2 cellular contexts compared by ENCODE assay signal in genomic region chr22:43798492-43798891, GRCh38.
TF ChIP-seq lines count a peak whose summit lies in the region.

No MANE protein-coding gene starts in this region.

TF ChIP-seq in GM12878, 131 proteins besides CTCF, POLR2A, EP300 and RAD21 (continued from another document and continues in another):
- TF ChIP-seq ZBTB33 (IDR thresholded peaks at IDR 0.05) (no peak), SRF (IDR thresholded peaks at IDR 0.05; ENCODE audit: low read depth in 2 of 2, low read length in 2 of 2) (no peak), TAF1 (IDR thresholded peaks at IDR 0.05; ENCODE audit: borderline replicate concordance, low read depth, low read length) (no peak), TCF3 (IDR thresholded peaks at IDR 0.05; ENCODE audit: borderline replicate concordance, insufficient read depth, low read depth, low read length) (no peak), KAT2A (conservative IDR thresholded peaks at IDR 0.05; ENCODE audit: control insufficient read depth, low read depth, low read length) (no peak), STAT1 (conservative IDR thresholded peaks at IDR 0.05) (no peak), SREBF2 (IDR thresholded peaks at IDR 0.05; ENCODE audit: low read length) (no peak), HDAC6 (IDR thresholded peaks at IDR 0.05; ENCODE audit: unreplicated experiment) (no peak), DPF2 (IDR thresholded peaks at IDR 0.05) (peak; percentile 47; the same call in 1 of the 2 replicates), POLR2AphosphoS2 (IDR thresholded peaks at IDR 0.05; ENCODE audit: low read depth, low read length) (no peak), BHLHE40 (IDR thresholded peaks at IDR 0.05; ENCODE audit: borderline replicate concordance in 1 of 2, low read depth in 2 of 2, low read length in 1 of 2) (peak in 1 of 2 experiments; percentile 55; a peak in 2 of 4 replicates)
- TF ChIP-seq, protein P1, sequence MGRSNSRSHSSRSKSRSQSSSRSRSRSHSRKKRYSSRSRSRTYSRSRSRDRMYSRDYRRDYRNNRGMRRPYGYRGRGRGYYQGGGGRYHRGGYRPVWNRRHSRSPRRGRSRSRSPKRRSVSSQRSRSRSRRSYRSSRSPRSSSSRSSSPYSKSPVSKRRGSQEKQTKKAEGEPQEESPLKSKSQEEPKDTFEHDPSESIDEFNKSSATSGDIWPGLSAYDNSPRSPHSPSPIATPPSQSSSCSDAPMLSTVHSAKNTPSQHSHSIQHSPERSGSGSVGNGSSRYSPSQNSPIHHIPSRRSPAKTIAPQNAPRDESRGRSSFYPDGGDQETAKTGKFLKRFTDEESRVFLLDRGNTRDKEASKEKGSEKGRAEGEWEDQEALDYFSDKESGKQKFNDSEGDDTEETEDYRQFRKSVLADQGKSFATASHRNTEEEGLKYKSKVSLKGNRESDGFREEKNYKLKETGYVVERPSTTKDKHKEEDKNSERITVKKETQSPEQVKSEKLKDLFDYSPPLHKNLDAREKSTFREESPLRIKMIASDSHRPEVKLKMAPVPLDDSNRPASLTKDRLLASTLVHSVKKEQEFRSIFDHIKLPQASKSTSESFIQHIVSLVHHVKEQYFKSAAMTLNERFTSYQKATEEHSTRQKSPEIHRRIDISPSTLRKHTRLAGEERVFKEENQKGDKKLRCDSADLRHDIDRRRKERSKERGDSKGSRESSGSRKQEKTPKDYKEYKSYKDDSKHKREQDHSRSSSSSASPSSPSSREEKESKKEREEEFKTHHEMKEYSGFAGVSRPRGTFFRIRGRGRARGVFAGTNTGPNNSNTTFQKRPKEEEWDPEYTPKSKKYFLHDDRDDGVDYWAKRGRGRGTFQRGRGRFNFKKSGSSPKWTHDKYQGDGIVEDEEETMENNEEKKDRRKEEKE (IDR thresholded peaks at IDR 0.05) = no peak
- TF ChIP-seq, protein P2, sequence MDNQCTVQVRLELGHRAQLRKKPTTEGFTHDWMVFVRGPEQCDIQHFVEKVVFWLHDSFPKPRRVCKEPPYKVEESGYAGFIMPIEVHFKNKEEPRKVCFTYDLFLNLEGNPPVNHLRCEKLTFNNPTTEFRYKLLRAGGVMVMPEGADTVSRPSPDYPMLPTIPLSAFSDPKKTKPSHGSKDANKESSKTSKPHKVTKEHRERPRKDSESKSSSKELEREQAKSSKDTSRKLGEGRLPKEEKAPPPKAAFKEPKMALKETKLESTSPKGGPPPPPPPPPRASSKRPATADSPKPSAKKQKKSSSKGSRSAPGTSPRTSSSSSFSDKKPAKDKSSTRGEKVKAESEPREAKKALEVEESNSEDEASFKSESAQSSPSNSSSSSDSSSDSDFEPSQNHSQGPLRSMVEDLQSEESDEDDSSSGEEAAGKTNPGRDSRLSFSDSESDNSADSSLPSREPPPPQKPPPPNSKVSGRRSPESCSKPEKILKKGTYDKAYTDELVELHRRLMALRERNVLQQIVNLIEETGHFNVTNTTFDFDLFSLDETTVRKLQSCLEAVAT (IDR thresholded peaks at IDR 0.05) = no peak
- TF ChIP-seq, protein P3, sequence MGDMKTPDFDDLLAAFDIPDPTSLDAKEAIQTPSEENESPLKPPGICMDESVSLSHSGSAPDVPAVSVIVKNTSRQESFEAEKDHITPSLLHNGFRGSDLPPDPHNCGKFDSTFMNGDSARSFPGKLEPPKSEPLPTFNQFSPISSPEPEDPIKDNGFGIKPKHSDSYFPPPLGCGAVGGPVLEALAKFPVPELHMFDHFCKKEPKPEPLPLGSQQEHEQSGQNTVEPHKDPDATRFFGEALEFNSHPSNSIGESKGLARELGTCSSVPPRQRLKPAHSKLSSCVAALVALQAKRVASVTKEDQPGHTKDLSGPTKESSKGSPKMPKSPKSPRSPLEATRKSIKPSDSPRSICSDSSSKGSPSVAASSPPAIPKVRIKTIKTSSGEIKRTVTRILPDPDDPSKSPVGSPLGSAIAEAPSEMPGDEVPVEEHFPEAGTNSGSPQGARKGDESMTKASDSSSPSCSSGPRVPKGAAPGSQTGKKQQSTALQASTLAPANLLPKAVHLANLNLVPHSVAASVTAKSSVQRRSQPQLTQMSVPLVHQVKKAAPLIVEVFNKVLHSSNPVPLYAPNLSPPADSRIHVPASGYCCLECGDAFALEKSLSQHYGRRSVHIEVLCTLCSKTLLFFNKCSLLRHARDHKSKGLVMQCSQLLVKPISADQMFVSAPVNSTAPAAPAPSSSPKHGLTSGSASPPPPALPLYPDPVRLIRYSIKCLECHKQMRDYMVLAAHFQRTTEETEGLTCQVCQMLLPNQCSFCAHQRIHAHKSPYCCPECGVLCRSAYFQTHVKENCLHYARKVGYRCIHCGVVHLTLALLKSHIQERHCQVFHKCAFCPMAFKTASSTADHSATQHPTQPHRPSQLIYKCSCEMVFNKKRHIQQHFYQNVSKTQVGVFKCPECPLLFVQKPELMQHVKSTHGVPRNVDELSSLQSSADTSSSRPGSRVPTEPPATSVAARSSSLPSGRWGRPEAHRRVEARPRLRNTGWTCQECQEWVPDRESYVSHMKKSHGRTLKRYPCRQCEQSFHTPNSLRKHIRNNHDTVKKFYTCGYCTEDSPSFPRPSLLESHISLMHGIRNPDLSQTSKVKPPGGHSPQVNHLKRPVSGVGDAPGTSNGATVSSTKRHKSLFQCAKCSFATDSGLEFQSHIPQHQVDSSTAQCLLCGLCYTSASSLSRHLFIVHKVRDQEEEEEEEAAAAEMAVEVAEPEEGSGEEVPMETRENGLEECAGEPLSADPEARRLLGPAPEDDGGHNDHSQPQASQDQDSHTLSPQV (IDR thresholded peaks at IDR 0.05) = no peak

TF ChIP-seq in GM23338, 12 proteins besides CTCF, POLR2A, EP300 and RAD21 (continued from another document):
- TF ChIP-seq, protein P4, sequence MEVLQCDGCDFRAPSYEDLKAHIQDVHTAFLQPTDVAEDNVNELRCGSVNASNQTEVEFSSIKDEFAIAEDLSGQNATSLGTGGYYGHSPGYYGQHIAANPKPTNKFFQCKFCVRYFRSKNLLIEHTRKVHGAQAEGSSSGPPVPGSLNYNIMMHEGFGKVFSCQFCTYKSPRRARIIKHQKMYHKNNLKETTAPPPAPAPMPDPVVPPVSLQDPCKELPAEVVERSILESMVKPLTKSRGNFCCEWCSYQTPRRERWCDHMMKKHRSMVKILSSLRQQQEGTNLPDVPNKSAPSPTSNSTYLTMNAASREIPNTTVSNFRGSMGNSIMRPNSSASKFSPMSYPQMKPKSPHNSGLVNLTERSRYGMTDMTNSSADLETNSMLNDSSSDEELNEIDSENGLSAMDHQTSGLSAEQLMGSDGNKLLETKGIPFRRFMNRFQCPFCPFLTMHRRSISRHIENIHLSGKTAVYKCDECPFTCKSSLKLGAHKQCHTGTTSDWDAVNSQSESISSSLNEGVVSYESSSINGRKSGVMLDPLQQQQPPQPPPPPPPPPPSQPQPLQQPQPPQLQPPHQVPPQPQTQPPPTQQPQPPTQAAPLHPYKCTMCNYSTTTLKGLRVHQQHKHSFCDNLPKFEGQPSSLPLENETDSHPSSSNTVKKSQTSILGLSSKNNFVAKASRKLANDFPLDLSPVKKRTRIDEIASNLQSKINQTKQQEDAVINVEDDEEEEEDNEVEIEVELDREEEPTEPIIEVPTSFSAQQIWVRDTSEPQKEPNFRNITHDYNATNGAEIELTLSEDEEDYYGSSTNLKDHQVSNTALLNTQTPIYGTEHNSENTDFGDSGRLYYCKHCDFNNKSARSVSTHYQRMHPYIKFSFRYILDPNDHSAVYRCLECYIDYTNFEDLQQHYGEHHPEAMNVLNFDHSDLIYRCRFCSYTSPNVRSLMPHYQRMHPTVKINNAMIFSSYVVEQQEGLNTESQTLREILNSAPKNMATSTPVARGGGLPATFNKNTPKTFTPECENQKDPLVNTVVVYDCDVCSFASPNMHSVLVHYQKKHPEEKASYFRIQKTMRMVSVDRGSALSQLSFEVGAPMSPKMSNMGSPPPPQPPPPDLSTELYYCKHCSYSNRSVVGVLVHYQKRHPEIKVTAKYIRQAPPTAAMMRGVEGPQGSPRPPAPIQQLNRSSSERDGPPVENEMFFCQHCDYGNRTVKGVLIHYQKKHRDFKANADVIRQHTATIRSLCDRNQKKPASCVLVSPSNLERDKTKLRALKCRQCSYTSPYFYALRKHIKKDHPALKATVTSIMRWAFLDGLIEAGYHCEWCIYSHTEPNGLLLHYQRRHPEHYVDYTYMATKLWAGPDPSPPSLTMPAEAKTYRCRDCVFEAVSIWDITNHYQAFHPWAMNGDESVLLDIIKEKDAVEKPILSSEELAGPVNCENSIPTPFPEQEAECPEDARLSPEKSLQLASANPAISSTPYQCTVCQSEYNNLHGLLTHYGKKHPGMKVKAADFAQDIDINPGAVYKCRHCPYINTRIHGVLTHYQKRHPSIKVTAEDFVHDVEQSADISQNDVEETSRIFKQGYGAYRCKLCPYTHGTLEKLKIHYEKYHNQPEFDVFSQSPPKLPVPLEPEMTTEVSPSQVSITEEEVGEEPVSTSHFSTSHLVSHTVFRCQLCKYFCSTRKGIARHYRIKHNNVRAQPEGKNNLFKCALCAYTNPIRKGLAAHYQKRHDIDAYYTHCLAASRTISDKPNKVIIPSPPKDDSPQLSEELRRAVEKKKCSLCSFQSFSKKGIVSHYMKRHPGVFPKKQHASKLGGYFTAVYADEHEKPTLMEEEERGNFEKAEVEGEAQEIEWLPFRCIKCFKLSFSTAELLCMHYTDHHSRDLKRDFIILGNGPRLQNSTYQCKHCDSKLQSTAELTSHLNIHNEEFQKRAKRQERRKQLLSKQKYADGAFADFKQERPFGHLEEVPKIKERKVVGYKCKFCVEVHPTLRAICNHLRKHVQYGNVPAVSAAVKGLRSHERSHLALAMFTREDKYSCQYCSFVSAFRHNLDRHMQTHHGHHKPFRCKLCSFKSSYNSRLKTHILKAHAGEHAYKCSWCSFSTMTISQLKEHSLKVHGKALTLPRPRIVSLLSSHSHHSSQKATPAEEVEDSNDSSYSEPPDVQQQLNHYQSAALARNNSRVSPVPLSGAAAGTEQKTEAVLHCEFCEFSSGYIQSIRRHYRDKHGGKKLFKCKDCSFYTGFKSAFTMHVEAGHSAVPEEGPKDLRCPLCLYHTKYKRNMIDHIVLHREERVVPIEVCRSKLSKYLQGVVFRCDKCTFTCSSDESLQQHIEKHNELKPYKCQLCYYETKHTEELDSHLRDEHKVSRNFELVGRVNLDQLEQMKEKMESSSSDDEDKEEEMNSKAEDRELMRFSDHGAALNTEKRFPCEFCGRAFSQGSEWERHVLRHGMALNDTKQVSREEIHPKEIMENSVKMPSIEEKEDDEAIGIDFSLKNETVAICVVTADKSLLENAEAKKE (CRISPR knock-in tag; IDR thresholded peaks at IDR 0.05) = no peak
- no peak for TF ChIP-seq ETS1 (IDR thresholded peaks at IDR 0.05)
- no peak for TF ChIP-seq NANOG (IDR thresholded peaks at IDR 0.05; ENCODE audit: borderline replicate concordance)
- no peak for TF ChIP-seq STAT1 (IDR thresholded peaks at IDR 0.05; ENCODE audit: unreplicated experiment)
- no peak for TF ChIP-seq POLR2AphosphoS5 (IDR thresholded peaks at IDR 0.05; ENCODE audit: low read depth)
- TF ChIP-seq CREB1 (CRISPR knock-in tag; IDR thresholded peaks at IDR 0.05; ENCODE audit: low read depth) = no peak
